ENCODE assay signal across 8 cellular contexts in genomic region chr19:9768175-9769112, GRCh38. TPM values are rescaled to one million over a fixed set of nuclear protein-coding genes. Genes with fewer than 3 reads are reported as not detected.
DNase-seq lines count a peak whose midpoint lies in the region; ATAC-seq and TF ChIP-seq lines count a peak whose summit lies in the region.

TSS of gene ZNF846 (minus strand) at chr19:9768738. CDS start at chr19:9764950, 3,788 bp downstream.

- TF ChIP-seq EP300 in esophagus muscularis mucosa (IDR thresholded peaks at IDR 0.05) = no peak

- under 1% methylated on average over 38 of the region's 65 CpGs for WGBS in esophagus muscularis mucosa

- H3K36me3 ChIP-seq in esophagus muscularis mucosa = peaks cover 0 to 39% (median 18%) of the 10 kb centered on the region in 4 donors
- H3K36me3 ChIP-seq in muscle layer of duodenum (ENCODE audit: control insufficient read depth in 1 of 2, insufficient read depth in 2 of 2, low read length in 2 of 2) = peaks cover 0 to 16% of the 10 kb centered on the region in 2 donors

- in situ Hi-C loops in KBM-7 (cut with MboI; ENCODE audit: low pct_unique_long_range_greater_than_20kb, low sequenced_read_pairs) = no loop called here

- intact Hi-C loops in esophagus muscularis mucosa (cut with DNase I) = loop anchor here (5.0 kb wide), 2 partner anchors 96 to 146 kb away; partner anchors contain the start of gene ZNF561

- H3K4me1 ChIP-seq in esophagus muscularis mucosa (peaks cover 9 to 25% (median 22%) of the 10 kb centered on the region in 4 donors), muscle layer of duodenum (ENCODE audit: control insufficient read depth in 1 of 2, insufficient read depth in 2 of 2, low read length in 2 of 2) (peaks cover 0 to 13% of the 10 kb centered on the region in 2 donors)

- no peak for TF ChIP-seq POLR2A in esophagus muscularis mucosa (IDR thresholded peaks at IDR 0.05; ENCODE audit: low read depth)

- no peak for TF ChIP-seq CTCF in esophagus muscularis mucosa (IDR thresholded peaks at IDR 0.05)

- peak; percentile 98 for ATAC-seq in GM21619 (IDR thresholded peaks at IDR 0.05; ENCODE audit: unreplicated experiment)

- H3K4me3 ChIP-seq in esophagus muscularis mucosa = peak within 1 kb of the TSS; percentile 69 to 76 (median 72)
- H3K4me3 ChIP-seq in muscle layer of duodenum (ENCODE audit: low read depth in 1 of 2, low read length in 2 of 2) = peak within 1 kb of the TSS; percentile 87 to 93

- DNase-seq in DMS53 (lab: John Stamatoyannopoulos, UW) (peak; percentile 97), KBM-7 (peak; percentile 96), activated T-helper 1 cell treated with Interleukin-2 at 50 U/mL for 16 hours (ENCODE audit: low read depth) (peak; percentile 84), esophagus muscularis mucosa (ENCODE audit: extremely low spot score) (peak; percentile 97)
- DNase-seq in stimulated activated CD8-positive, alpha-beta memory T cell treated with anti-CD3 and anti-CD28 coated beads, Interleukin-7, amount 100 ng/mL, for 24 hours (ENCODE audit: low read depth) = peak; percentile 90

- peak within 1 kb of the TSS; percentile 89 to 96 (median 94) for H3K27ac ChIP-seq in esophagus muscularis mucosa (replicated peaks in 1 of 4)
- peak within 1 kb of the TSS; percentile 97 for H3K27ac ChIP-seq in muscle layer of duodenum (ENCODE audit: low read length)

- H3K9me3 ChIP-seq in esophagus muscularis mucosa (peaks cover 0 to 4% (median 0%) of the 10 kb centered on the region in 4 donors), muscle layer of duodenum (ENCODE audit: control insufficient read depth in 1 of 2, low read length in 2 of 2) (no peaks in the 10 kb centered on the region)

- H3K27me3 ChIP-seq in esophagus muscularis mucosa = no peaks in the 10 kb centered on the region
- no peaks in the 10 kb centered on the region for H3K27me3 ChIP-seq in muscle layer of duodenum (ENCODE audit: low read depth, low read length)

TF ChIP-seq in PFSK-1, 5 proteins besides CTCF, POLR2A, EP300 and RAD21:
- TF ChIP-seq FOXP2 (optimal IDR thresholded peaks at IDR 0.05; ENCODE audit: borderline replicate concordance, extremely low read depth, extremely low read length, insufficient read depth) (peak; percentile 70), TAF1 (IDR thresholded peaks at IDR 0.05; ENCODE audit: borderline replicate concordance, insufficient read depth, low read length) (no peak), SIN3A (IDR thresholded peaks at IDR 0.05; ENCODE audit: borderline replicate concordance, insufficient read depth, low read length) (peak; percentile 22; the same call in 1 of the 2 replicates), REST (IDR thresholded peaks at IDR 0.05; ENCODE audit: insufficient read depth in 1 of 2, low read depth in 2 of 2, low read length in 2 of 2) (no peak), POLR2AphosphoS5 (IDR thresholded peaks at IDR 0.05; ENCODE audit: low read depth, low read length) (peak; percentile 63)

RNA-seq across cellular contexts. Expression of gene ZNF846, which starts in this region (rescaled TPM):
- 1.4 TPM for polyA plus RNA-seq in PFSK-1 (2012; ENCODE audit: insufficient read length, low read depth)
- 10 to 100 TPM; 19.7 to 43.2 (median 22.8) TPM for total RNA-seq in esophagus muscularis mucosa

Comparison
In these comparisons a context has a peak if more than half of its experiments do, and no peak if none do; other contexts are left out.
1. Peak in every context shown above with its lines: DNase-seq, ATAC-seq, H3K4me3 ChIP-seq and H3K27ac ChIP-seq.